ENCODE assay signal across 8 cellular contexts in genomic region chr16:29806641-29807425, GRCh38. TPM values are rescaled to one million over a fixed set of nuclear protein-coding genes. Genes with fewer than 3 reads are reported as not detected.
DNase-seq lines count a peak whose midpoint lies in the region; ATAC-seq and TF ChIP-seq lines count a peak whose summit lies in the region.

No MANE protein-coding gene starts in this region.

- H3K36me3 ChIP-seq in ACC112 (ENCODE audit: insufficient read depth, low read length) = peaks cover 18% of the 10 kb centered on the region; the same call in 1 of the 2 replicates

- H3K27ac ChIP-seq in ACC112 (ENCODE audit: low read depth, low read length) = peak overlapping the region; percentile 52

- peaks cover 52% of the 10 kb centered on the region for H3K36me3 Mint-ChIP-seq in activated CD8-positive, alpha-beta memory T cell treated with anti-CD3 and anti-CD28 coated beads, Interleukin-2, amount 10 ng/mL, durations not matched to agents 7 days and 5 days
- H3K36me3 Mint-ChIP-seq in neural crest cell (ENCODE audit: low read depth) = peaks cover 17% of the 10 kb centered on the region

- peak overlapping the region; percentile 99 for H3K27ac Mint-ChIP-seq in activated CD8-positive, alpha-beta memory T cell treated with anti-CD3 and anti-CD28 coated beads, Interleukin-2, amount 10 ng/mL, durations not matched to agents 7 days and 5 days
- no peak overlapping the region for H3K27ac Mint-ChIP-seq in neural crest cell (ENCODE audit: unreplicated experiment)

- H3K27me3 ChIP-seq in ACC112 (ENCODE audit: insufficient read depth, low read length) = no peaks in the 10 kb centered on the region

- H3K27me3 Mint-ChIP-seq in activated CD8-positive, alpha-beta memory T cell treated with anti-CD3 and anti-CD28 coated beads, Interleukin-2, amount 10 ng/mL, durations not matched to agents 7 days and 5 days = peaks cover 3% of the 10 kb centered on the region
- peaks cover 25% of the 10 kb centered on the region for H3K27me3 Mint-ChIP-seq in neural crest cell (ENCODE audit: low read depth)

- peaks cover 16% of the 10 kb centered on the region for H3K79me2 ChIP-seq in ACC112 (ENCODE audit: control insufficient read depth, insufficient read depth, low read length, unreplicated experiment)

- peak; percentile 53 for TF ChIP-seq POLR2A in GM19193 (IDR thresholded peaks at IDR 0.05; ENCODE audit: extremely low read depth, insufficient read depth, insufficient read length)

- no peak for TF ChIP-seq CTCF in epithelial cell of proximal tubule (conservative IDR thresholded peaks at IDR 0.05; ENCODE audit: low read depth, low read length)
- TF ChIP-seq CTCF in neural crest cell (conservative IDR thresholded peaks at IDR 0.05) = no peak

- ATAC-seq in activated CD8-positive, alpha-beta memory T cell treated with anti-CD3 and anti-CD28 coated beads, Interleukin-2, amount 10 ng/mL, durations not matched to agents 7 days and 5 days = no peak
- no peak for ATAC-seq in GM18868 (IDR thresholded peaks at IDR 0.05; ENCODE audit: unreplicated experiment)

- H3K4me1 ChIP-seq in ACC112 (ENCODE audit: control insufficient read depth, insufficient read depth, low read length, unreplicated experiment) = peaks cover 39% of the 10 kb centered on the region

- H3K4me1 Mint-ChIP-seq in activated CD8-positive, alpha-beta memory T cell treated with anti-CD3 and anti-CD28 coated beads, Interleukin-2, amount 10 ng/mL, durations not matched to agents 7 days and 5 days = peaks cover 55% of the 10 kb centered on the region
- H3K4me1 Mint-ChIP-seq in neural crest cell = peaks cover 53% of the 10 kb centered on the region

- H2AFZ ChIP-seq in ACC112 (ENCODE audit: low read length, unreplicated experiment) = no peak overlapping the region

- H3K4me3 ChIP-seq in ACC112 (ENCODE audit: low read depth, low read length) (peak overlapping the region; percentile 86), epithelial cell of proximal tubule (ENCODE audit: low read depth, low read length) (peak overlapping the region; percentile 70)

- no peaks in the 10 kb centered on the region for H3K9me3 Mint-ChIP-seq in activated CD8-positive, alpha-beta memory T cell treated with anti-CD3 and anti-CD28 coated beads, Interleukin-2, amount 10 ng/mL, durations not matched to agents 7 days and 5 days (ENCODE audit: low read depth)
- no peaks in the 10 kb centered on the region for H3K9me3 Mint-ChIP-seq in neural crest cell

- H3K4me3 Mint-ChIP-seq in activated CD8-positive, alpha-beta memory T cell treated with anti-CD3 and anti-CD28 coated beads, Interleukin-2, amount 10 ng/mL, durations not matched to agents 7 days and 5 days = peak overlapping the region; percentile 96
- peak overlapping the region; percentile 91 for H3K4me3 Mint-ChIP-seq in neural crest cell

- CTCF ChIA-PET in activated CD8-positive, alpha-beta memory T cell treated with anti-CD3 and anti-CD28 coated beads, Interleukin-2, amount 10 ng/mL, durations not matched to agents 7 days and 5 days (lab: Charles Lee) = interaction anchor here (1.1 to 3.6 kb wide), 9 partner anchors 11 to 248 kb away, joined by 3 to 87 read pairs (median 9); partner anchors contain the start of genes KIF22, MVP and PAGR1

- DNase-seq in NCI-H226 = peak; percentile 68
- peak; percentile 82 for DNase-seq in activated CD8-positive, alpha-beta memory T cell treated with anti-CD3 and anti-CD28 coated beads, Interleukin-2, amount 10 ng/mL, durations not matched to agents 7 days and 5 days
- no peak for DNase-seq in epithelial cell of proximal tubule (ENCODE audit: low read depth)
- DNase-seq in neural crest cell (ENCODE audit: low read depth, low spot score) = peak; percentile 49
- DNase-seq in GM19240 (ENCODE audit: insufficient read length, low spot score) = no peak

RNA-seq across cellular contexts. Expression of gene MAZ, which starts 0.5 kb away (rescaled TPM):
- total RNA-seq in activated CD8-positive, alpha-beta memory T cell treated with anti-CD3 and anti-CD28 coated beads, Interleukin-2, amount 10 ng/mL, durations not matched to agents 7 days and 5 days = 100 to 1,000 TPM; 411 to 434 TPM
- total RNA-seq in epithelial cell of proximal tubule = 174 and 293 TPM in 2 replicates
- 605 and 635 TPM in 2 replicates for total RNA-seq in neural crest cell

RNA-seq across cellular contexts. Expression of gene PRRT2, which starts 5.2 kb away (rescaled TPM):
- 1 to 10 TPM in 1 of 2 experiments, under 1 TPM in 1; 0.85 to 1.1 TPM for total RNA-seq in activated CD8-positive, alpha-beta memory T cell treated with anti-CD3 and anti-CD28 coated beads, Interleukin-2, amount 10 ng/mL, durations not matched to agents 7 days and 5 days
- 0.35 TPM in 1 of 2 replicates, not detected in the other for total RNA-seq in epithelial cell of proximal tubule
- total RNA-seq in neural crest cell = 18.6 and 21.2 TPM in 2 replicates

RNA-seq across cellular contexts. Expression of gene PAGR1, which starts 9.1 kb away (rescaled TPM):
- 10 to 100 TPM; 34.3 to 35.2 TPM for total RNA-seq in activated CD8-positive, alpha-beta memory T cell treated with anti-CD3 and anti-CD28 coated beads, Interleukin-2, amount 10 ng/mL, durations not matched to agents 7 days and 5 days
- 62.3 and 63.2 TPM in 2 replicates for total RNA-seq in epithelial cell of proximal tubule
- total RNA-seq in neural crest cell = 47.6 and 48.4 TPM in 2 replicates

RNA-seq across cellular contexts. Expression of gene MVP, which starts 13.4 kb away (rescaled TPM):
- total RNA-seq in activated CD8-positive, alpha-beta memory T cell treated with anti-CD3 and anti-CD28 coated beads, Interleukin-2, amount 10 ng/mL, durations not matched to agents 7 days and 5 days = 100 to 1,000 TPM; 110 to 123 TPM
- total RNA-seq in epithelial cell of proximal tubule (179 and 205 TPM in 2 replicates), neural crest cell (1.6 and 2.1 TPM in 2 replicates)

RNA-seq across cellular contexts. Expression of gene KIF22, which starts 16.3 kb away (rescaled TPM):
- 100 to 1,000 TPM; 205 to 266 TPM for total RNA-seq in activated CD8-positive, alpha-beta memory T cell treated with anti-CD3 and anti-CD28 coated beads, Interleukin-2, amount 10 ng/mL, durations not matched to agents 7 days and 5 days
- total RNA-seq in epithelial cell of proximal tubule (105 and 118 TPM in 2 replicates), neural crest cell (162 and 173 TPM in 2 replicates)

Comparison
In these comparisons a context has a peak if more than half of its experiments do, and no peak if none do; other contexts are left out.
1. DNase-seq: peak in NCI-H226 (single experiment), activated CD8-positive, alpha-beta memory T cell treated with anti-CD3 and anti-CD28 coated beads, Interleukin-2, amount 10 ng/mL, durations not matched to agents 7 days and 5 days (single experiment) and neural crest cell (single experiment); none in epithelial cell of proximal tubule (single experiment) and GM19240 (single experiment).